23 cellular contexts compared by ENCODE assay signal in the genomic region with DNA sequence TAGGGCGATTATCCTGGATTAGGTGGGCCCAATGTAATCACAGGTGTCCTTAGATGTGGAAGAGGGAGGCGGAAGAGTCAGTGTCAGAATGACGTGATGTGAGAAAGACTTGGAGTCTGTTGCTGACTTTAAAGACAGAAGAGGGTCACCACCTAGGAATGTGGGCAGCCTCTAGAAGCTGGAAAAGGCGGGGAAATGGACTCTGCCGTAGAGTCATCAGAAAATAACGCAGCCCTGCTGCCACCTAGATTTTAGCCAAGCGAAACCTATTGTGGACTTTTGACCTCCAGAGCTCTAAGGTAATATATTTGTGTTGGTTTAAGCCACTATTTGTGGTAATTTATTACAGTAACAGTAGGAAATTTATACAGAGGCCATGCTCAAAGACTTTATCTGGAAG.
"Had no signal": no experiment of that assay in that cellular context is flagged by ENCODE, and none has a peak within 500 bp of the region (broad histone marks: within the 10 kb centered on the region; RNA-seq: fewer than 3 reads in every experiment).

No MANE protein-coding gene starts in this region.

- H3K27me3 ChIP-seq: breast epithelium, right atrium auricular region, tibial nerve had no signal

- H3K36me3 ChIP-seq: breast epithelium, right atrium auricular region had no signal

- DNase-seq: activated CD4-positive, alpha-beta T cell treated with anti-CD3 and anti-CD28 coated beads for 4 hours; activated CD8-positive, alpha-beta T cell treated with anti-CD3 and anti-CD28 coated beads for 36 hours; activated gamma-delta T cell treated with Interleukin-2 at 50 U/mL for 16 hours; activated T-cell treated with anti-CD3 and anti-CD28 coated beads, Interleukin-2, amount 50 U/mL, for 4 hours; cerebellar nuclear complex; effector CD8-positive, alpha-beta T cell; left ventricle myocardium inferior; nucleus accumbens; SK-N-SH; stimulated activated CD4-positive, alpha-beta T cell treated with anti-CD3 and anti-CD28 coated beads, Interleukin-4, amount 100 ng/mL, for 4 hours; stimulated activated CD8-positive, alpha-beta memory T cell treated with anti-CD3 and anti-CD28 coated beads, Interleukin-4, amount 100 ng/mL, for 48 hours; stimulated activated naive CD4-positive, alpha-beta T cell treated with Interleukin-2 at 50 U/mL for 16 hours; substantia nigra; T-helper 1 cell; T1000 had no signal

- H3K4me3 ChIP-seq: breast epithelium, left ventricle myocardium inferior, right atrium auricular region, skin epidermis, tibial nerve had no signal

- H3K9me3 ChIP-seq: breast epithelium, left ventricle myocardium inferior, right atrium auricular region, SK-N-SH, tibial nerve had no signal

- H3K27me3 Mint-ChIP-seq: activated CD8-positive, alpha-beta T cell treated with anti-CD3 and anti-CD28 coated beads for 36 hours; activated naive CD8-positive, alpha-beta T cell; memory B cell; natural killer cell treated with Interleukin-12 subunit alpha and Interleukin-12 subunit beta and Interleukin-15 and Interleukin-18, amount 100 ng/mL, for 72 hours had no signal

- H3K27ac Mint-ChIP-seq: activated CD8-positive, alpha-beta T cell treated with anti-CD3 and anti-CD28 coated beads for 36 hours; activated naive CD8-positive, alpha-beta T cell; memory B cell; natural killer cell treated with Interleukin-12 subunit alpha and Interleukin-12 subunit beta and Interleukin-15 and Interleukin-18, amount 100 ng/mL, for 72 hours had no signal

- H3K4me2 ChIP-seq: SK-N-SH had no signal

- H3K9me3 Mint-ChIP-seq: activated CD8-positive, alpha-beta T cell treated with anti-CD3 and anti-CD28 coated beads for 36 hours; activated T-cell treated with anti-CD3 and anti-CD28 coated beads, Interleukin-2, amount 50 U/mL, for 4 hours; memory B cell; natural killer cell treated with Interleukin-12 subunit alpha and Interleukin-12 subunit beta and Interleukin-15 and Interleukin-18, amount 100 ng/mL, for 72 hours; WTC11 had no signal

- H3K27ac ChIP-seq: breast epithelium, left ventricle myocardium inferior, right atrium auricular region, skin epidermis, tibial nerve had no signal

- ATAC-seq: activated CD8-positive, alpha-beta T cell treated with anti-CD3 and anti-CD28 coated beads for 36 hours; activated T-cell treated with anti-CD3 and anti-CD28 coated beads, Interleukin-2, amount 50 U/mL, for 4 hours; natural killer cell treated with Interleukin-12 subunit alpha and Interleukin-12 subunit beta and Interleukin-15 and Interleukin-18, amount 100 ng/mL, for 72 hours had no signal

- H3K4me3 Mint-ChIP-seq: activated CD8-positive, alpha-beta T cell treated with anti-CD3 and anti-CD28 coated beads for 36 hours; activated T-cell treated with anti-CD3 and anti-CD28 coated beads, Interleukin-2, amount 50 U/mL, for 4 hours; memory B cell; natural killer cell treated with Interleukin-12 subunit alpha and Interleukin-12 subunit beta and Interleukin-15 and Interleukin-18, amount 100 ng/mL, for 72 hours; WTC11 had no signal

- H3K9ac ChIP-seq: SK-N-SH had no signal
